ENCODE assay signal across 16 cellular contexts in the genomic region with DNA sequence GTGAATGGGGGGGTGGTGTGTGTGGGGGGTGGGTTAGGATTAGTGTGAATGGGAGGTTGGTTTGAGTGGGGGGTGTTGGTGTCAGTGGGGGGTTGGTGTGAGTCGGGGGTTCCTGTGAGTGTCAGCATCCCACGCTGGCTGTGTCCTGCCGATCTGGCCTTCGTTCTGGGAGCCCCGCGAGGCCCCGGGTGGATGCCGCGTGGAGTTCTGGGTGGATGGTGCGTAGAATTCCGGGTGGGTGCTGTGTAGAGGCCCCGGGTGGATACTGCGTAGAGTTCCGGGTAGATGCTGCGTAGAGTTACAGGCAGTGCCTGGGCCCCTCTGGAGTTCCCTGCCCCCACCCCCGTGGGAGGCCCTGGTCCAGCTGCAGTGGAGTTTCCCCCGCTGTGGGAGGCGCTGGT. TPM values are rescaled to one million over a fixed set of nuclear protein-coding genes. Genes with fewer than 3 reads are reported as not detected.
DNase-seq lines count a peak whose midpoint lies in the region; ATAC-seq, FAIRE-seq and TF ChIP-seq lines count a peak whose summit lies in the region.
"Had no signal": no experiment of that assay in that cellular context is flagged by ENCODE, and none has a peak within 500 bp of the region (broad histone marks: within the 10 kb centered on the region; RNA-seq: fewer than 3 reads in every experiment).

No MANE protein-coding gene starts in this region.

- DNase-seq in stimulated activated CD4-positive, alpha-beta T cell treated with anti-CD3 and anti-CD28 coated beads, Interleukin-4, amount 100 ng/mL, for 4 hours: peak; percentile 0 to 1
- no peak for DNase-seq in stimulated activated CD4-positive, alpha-beta T cell treated with anti-CD3 and anti-CD28 coated beads, Interleukin-4, amount 100 ng/mL, for 24 hours
- DNase-seq in K562 (ENCODE audit: extremely low read depth in 1 of 4, low spot score in 3 of 4) (no peak), posterior vena cava (ENCODE audit: low spot score) (peak; percentile 67), NCI-H1417 treated with DMSO at 0.1 percent for 48 hours (lab: John Stamatoyannopoulos, UW) (no peak), NCI-H2107 treated with DMSO at 0.1 percent for 48 hours (lab: John Stamatoyannopoulos, UW; ENCODE audit: unreplicated experiment) (no peak), SHP77 (lab: John Stamatoyannopoulos, UW) (no peak)
- DNase-seq: H7, Kasumi-1, NCI-H1105 treated with DMSO at 0.1 percent for 48 hours, NCI-H187 treated with DMSO at 0.1 percent for 48 hours, NCI-H2171, NCI-H446 treated with DMSO at 0.1 percent for 48 hours, NCI-H748 treated with DMSO at 0.1 percent for 48 hours, SIG-M5 had no signal

- peaks cover 47% of the 10 kb centered on the region for H3K36me3 ChIP-seq in K562 (ENCODE audit: control insufficient read depth, insufficient read depth, low read length)

- no peak overlapping the region for H3K4me2 ChIP-seq in K562 (ENCODE audit: insufficient read depth, low read length)
- H3K4me2 ChIP-seq: BLaER1 had no signal

- TF ChIP-seq POLR2A in K562 (conservative IDR thresholded peaks at IDR 0.05): no peak

- H3K4me3 ChIP-seq in K562: no peak overlapping the region
- H3K4me3 ChIP-seq: BLaER1 had no signal

- no peaks in the 10 kb centered on the region for H3K79me2 ChIP-seq in K562 (ENCODE audit: control insufficient read depth, insufficient read depth, low read length)

- no peak for TF ChIP-seq EP300 in K562 (IDR thresholded peaks at IDR 0.05; ENCODE audit: low read length)

- CTCF ChIA-PET in K562 (lab: Yijun Ruan, JAX; ENCODE audit: low intra/inter-chr PET ratio): no interaction called here

- POLR2A ChIA-PET in K562 (lab: Yijun Ruan, JAX): no interaction called here

- no peak for FAIRE-seq in K562 (lab: Jason Lieb, UNC)

- 93% methylated on average over 16 of the region's 18 CpGs for WGBS in K562 (ENCODE audit: insufficient coverage, low coverage, missing lambda C conversion rate)

- no peaks in the 10 kb centered on the region; a peak in 1 of 5 replicates for H3K27me3 ChIP-seq in K562 (ENCODE audit: control insufficient read depth in 2 of 2, insufficient read depth in 2 of 2, low read length in 2 of 2)
- H3K27me3 ChIP-seq: BLaER1 had no signal

- no TSS peak for BruUV-seq in K562 (replicated peaks; lab: Mats Ljungman, UMichigan)

- in situ Hi-C loops in K562 (cut with MboI): no loop called here

- H3K4me1 ChIP-seq in K562 (replicated peaks in 1 of 2; ENCODE audit: control insufficient read depth in 2 of 2, insufficient read depth in 2 of 2, low read length in 2 of 2): peaks cover 0 to 32% of the 10 kb centered on the region in 2 experiments; a peak in 2 of 5 replicates

- peaks cover 21% of the 10 kb centered on the region for H3K9me3 ChIP-seq in K562 (replicated peaks; ENCODE audit: control insufficient read depth, insufficient read depth, low read depth, low read length)

- H3K9me1 ChIP-seq in K562 (ENCODE audit: control insufficient read depth, insufficient read depth, low read length): no peaks in the 10 kb centered on the region

- H3K27ac ChIP-seq in K562 (ENCODE audit: extremely low read depth, low read depth, low read length): no peak overlapping the region
- H3K27ac ChIP-seq: BLaER1 had no signal

- intact Hi-C loops in K562 (cut with micrococcal nuclease): loop anchor here (10.0 kb wide), 2 partner anchors 62 to 262 kb away; no protein-coding TSS in a partner anchor
- intact Hi-C loops in posterior vena cava (cut with DNase I): loop anchor here in 1 of 2 donors (10.0 kb wide), 1 partner anchor 462 kb away; a partner anchor contains a TSS

- ATAC-seq in K562: peak; percentile 42

- H4K20me1 ChIP-seq in K562 (replicated peaks; ENCODE audit: control insufficient read depth, insufficient read depth, low read length): no peaks in the 10 kb centered on the region; the same call in 1 of the 2 replicates

- TF ChIP-seq CTCF in K562 (IDR thresholded peaks at IDR 0.05 in 2 of 3, conservative IDR thresholded peaks at IDR 0.05 in 1 of 3; ENCODE audit: insufficient read depth in 2 of 3, low read depth in 1 of 3, low read length in 3 of 3): no peak

- no peak for TF ChIP-seq RAD21 in K562 (CRISPR knock-in tag; conservative IDR thresholded peaks at IDR 0.05 in 1 of 2, IDR thresholded peaks at IDR 0.05 in 1 of 2)

- no peak overlapping the region for H2AFZ ChIP-seq in K562 (ENCODE audit: low read depth, low read length)

- H3K9ac ChIP-seq in K562 (ENCODE audit: insufficient read depth in 1 of 2, low read depth in 2 of 2, low read length in 2 of 2): no peak overlapping the region
- H3K9ac ChIP-seq: BLaER1 had no signal

TF ChIP-seq in K562, 482 proteins besides CTCF, POLR2A, EP300 and RAD21:
- TF ChIP-seq ESRRB (CRISPR knock-in tag; IDR thresholded peaks at IDR 0.05; ENCODE audit: borderline replicate concordance) (no peak), KAT7 (CRISPR knock-in tag; IDR thresholded peaks at IDR 0.05; ENCODE audit: borderline replicate concordance) (no peak), ZNF263 (CRISPR knock-in tag; IDR thresholded peaks at IDR 0.05; ENCODE audit: borderline replicate concordance) (no peak), E2F3 (CRISPR knock-in tag; IDR thresholded peaks at IDR 0.05) (no peak), XRCC3 (IDR thresholded peaks at IDR 0.05) (no peak), ZNF347 (CRISPR knock-in tag; IDR thresholded peaks at IDR 0.05; ENCODE audit: low read depth) (no peak), BDP1 (IDR thresholded peaks at IDR 0.05; ENCODE audit: insufficient read depth, insufficient read length) (no peak), ZNF24 (IDR thresholded peaks at IDR 0.05) (no peak), WHSC1 (IDR thresholded peaks at IDR 0.05; ENCODE audit: low read length) (no peak)
- TF ChIP-seq, protein P1, sequence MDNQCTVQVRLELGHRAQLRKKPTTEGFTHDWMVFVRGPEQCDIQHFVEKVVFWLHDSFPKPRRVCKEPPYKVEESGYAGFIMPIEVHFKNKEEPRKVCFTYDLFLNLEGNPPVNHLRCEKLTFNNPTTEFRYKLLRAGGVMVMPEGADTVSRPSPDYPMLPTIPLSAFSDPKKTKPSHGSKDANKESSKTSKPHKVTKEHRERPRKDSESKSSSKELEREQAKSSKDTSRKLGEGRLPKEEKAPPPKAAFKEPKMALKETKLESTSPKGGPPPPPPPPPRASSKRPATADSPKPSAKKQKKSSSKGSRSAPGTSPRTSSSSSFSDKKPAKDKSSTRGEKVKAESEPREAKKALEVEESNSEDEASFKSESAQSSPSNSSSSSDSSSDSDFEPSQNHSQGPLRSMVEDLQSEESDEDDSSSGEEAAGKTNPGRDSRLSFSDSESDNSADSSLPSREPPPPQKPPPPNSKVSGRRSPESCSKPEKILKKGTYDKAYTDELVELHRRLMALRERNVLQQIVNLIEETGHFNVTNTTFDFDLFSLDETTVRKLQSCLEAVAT (IDR thresholded peaks at IDR 0.05): no peak

RNA-seq across cellular contexts. Expression of a gene that starts 8.7 kb away (rescaled TPM):
- total RNA-seq in K562 (2011; cell fraction: chromatin; rRNA removed; ENCODE audit: low replicate concordance): 5.1 and 16.0 TPM in 2 replicates
- total RNA-seq in K562 (2011; cell fraction: nucleolus; rRNA removed): 19.2 and 20.4 TPM in 2 replicates
- total RNA-seq in K562 (2011; cell fraction: nucleoplasm; rRNA removed): 6.3 and 8.9 TPM in 2 replicates
- total RNA-seq in K562 (2014; rRNA removed) (40.4 and 57.2 TPM in 2 replicates), K562 (2014; rRNA removed; fragmentation: Illumina TruSeq; extraction: Trizol) (3.2 and 4.9 TPM in 2 replicates), K562 (2015; rRNA removed; fragmentation: Illumina TruSeq; extraction: Trizol) (20.1 and 24.6 TPM in 2 replicates), K562 (2021) (77.0 and 78.5 TPM in 2 replicates), posterior vena cava (10 to 100 TPM; 11.2 to 13.6 TPM)
- polyA plus RNA-seq in K562 (2011; rRNA removed) (4.4 and 8.8 TPM in 2 replicates), K562 (2014; fragmentation: Illumina TruSeq; extraction: Trizol) (20.0 and 44.9 TPM in 2 replicates), K562 (2014; fragmentation: Nextera tagmentation; extraction: Ambion mirVana) (1 to 10 TPM; 1.3 to 2.9 TPM), K562 (2014; rRNA removed) (33.7 and 35.5 TPM in 2 replicates)
- polyA plus RNA-seq in K562 (2011; cell fraction: cytosol; rRNA removed): 7.3 and 22.0 TPM in 2 replicates
- 16.8 and 33.7 TPM in 2 replicates for polyA plus RNA-seq in K562 (2011; cell fraction: nucleus; rRNA removed)
- 38.5 and 46.2 TPM in 2 replicates for polyA plus RNA-seq in K562 (2012)
- 1.5 and 3.8 TPM in 2 replicates for polyA minus RNA-seq in K562 (2011; rRNA and poly(A)+ RNA removed)
- polyA minus RNA-seq in K562 (2011; cell fraction: cytosol; rRNA and poly(A)+ RNA removed): 21.0 and 22.6 TPM in 2 replicates
- 7.9 and 9.6 TPM in 2 replicates for polyA minus RNA-seq in K562 (2011; cell fraction: nucleus; rRNA and poly(A)+ RNA removed)

RNA-seq across cellular contexts. Expression of a gene that starts 8.8 kb away (rescaled TPM):
- 67.8 and 193 TPM in 2 replicates for total RNA-seq in K562 (2011; cell fraction: chromatin; rRNA removed; ENCODE audit: low replicate concordance)
- 119 and 131 TPM in 2 replicates for total RNA-seq in K562 (2011; cell fraction: nucleolus; rRNA removed)
- total RNA-seq in K562 (2011; cell fraction: nucleoplasm; rRNA removed): 73.8 and 80.7 TPM in 2 replicates
- total RNA-seq in K562 (2014; rRNA removed) (13.1 and 17.3 TPM in 2 replicates), K562 (2014; rRNA removed; fragmentation: Illumina TruSeq; extraction: Trizol) (6.3 and 8.0 TPM in 2 replicates), K562 (2015; rRNA removed; fragmentation: Illumina TruSeq; extraction: Trizol) (12.4 TPM in 2 replicates), K562 (2021) (28.9 and 35.9 TPM in 2 replicates), posterior vena cava (10 to 100 TPM in 1 of 2 donors, 1 to 10 TPM in 1; 9.7 to 10.2 TPM)
- polyA plus RNA-seq in K562 (2011; rRNA removed) (11.5 and 16.8 TPM in 2 replicates), K562 (2014; fragmentation: Illumina TruSeq; extraction: Trizol) (15.2 and 18.7 TPM in 2 replicates), K562 (2014; fragmentation: Nextera tagmentation; extraction: Ambion mirVana) (1 to 10 TPM; 1.1 TPM), K562 (2014; rRNA removed) (30.2 and 30.4 TPM in 2 replicates)
- polyA plus RNA-seq in K562 (2011; cell fraction: cytosol; rRNA removed): 11.0 and 11.3 TPM in 2 replicates
- polyA plus RNA-seq in K562 (2011; cell fraction: nucleus; rRNA removed): 90.6 and 110 TPM in 2 replicates
- 17.8 and 19.0 TPM in 2 replicates for polyA plus RNA-seq in K562 (2012)
- 3.7 and 6.8 TPM in 2 replicates for polyA minus RNA-seq in K562 (2011; rRNA and poly(A)+ RNA removed)
- polyA minus RNA-seq in K562 (2011; cell fraction: cytosol; rRNA and poly(A)+ RNA removed): 5.7 and 7.7 TPM in 2 replicates
- polyA minus RNA-seq in K562 (2011; cell fraction: nucleus; rRNA and poly(A)+ RNA removed): 27.7 and 30.6 TPM in 2 replicates

Comparison
In these comparisons a context has a peak if more than half of its experiments do, and no peak if none do; other contexts are left out.
1. DNase-seq: peak in stimulated activated CD4-positive, alpha-beta T cell treated with anti-CD3 and anti-CD28 coated beads, Interleukin-4, amount 100 ng/mL, for 4 hours (2 of 2) and posterior vena cava (single experiment); none in stimulated activated CD4-positive, alpha-beta T cell treated with anti-CD3 and anti-CD28 coated beads, Interleukin-4, amount 100 ng/mL, for 24 hours (single experiment), K562 (0 of 4), NCI-H1417 treated with DMSO at 0.1 percent for 48 hours (single experiment), NCI-H2107 treated with DMSO at 0.1 percent for 48 hours (single experiment) and SHP77 (0 of 2).